ENCODE assay signal across 24 cellular contexts in genomic region chr4:21664355-21664754, GRCh38.
"Had no signal": no experiment of that assay in that cellular context is flagged by ENCODE, and none has a peak within 500 bp of the region (broad histone marks: within the 10 kb centered on the region; RNA-seq: fewer than 3 reads in every experiment).

No MANE protein-coding gene starts in this region.

- H3K9ac ChIP-seq: neural progenitor cell, parathyroid adenoma had no signal

- H3K4me1 Mint-ChIP-seq: immature natural killer cell; memory B cell; naive thymus-derived CD4-positive, alpha-beta T cell; nephron; neural progenitor cell; stimulated activated effector memory CD8-positive, alpha-beta T cell treated with anti-CD3 and anti-CD28 coated beads, Interleukin-12 subunit alpha, Interleukin-12 subunit beta, amount 100 ng/mL, for 72 hours had no signal

- H3K27me3 Mint-ChIP-seq: memory B cell; naive thymus-derived CD4-positive, alpha-beta T cell had no signal

- DNase-seq: dermis blood vessel endothelial cell; effector memory CD4-positive, alpha-beta T cell; erythroblast; esophagus squamous epithelium; hypothalamus; immature natural killer cell; midbrain; naive thymus-derived CD4-positive, alpha-beta T cell; stimulated activated CD4-positive, alpha-beta T cell treated with anti-CD3 and anti-CD28 coated beads, Interleukin-2, amount 100 ng/mL, for 24 hours; stimulated activated CD4-positive, alpha-beta T cell treated with anti-CD3 and anti-CD28 coated beads, Interleukin-4, amount 100 ng/mL, for 24 hours; stimulated activated naive CD4-positive, alpha-beta T cell treated with Interleukin-2 at 50 U/mL for 16 hours; stomach; thyroid gland; trophoblast cell had no signal

- H3K4me1 ChIP-seq: esophagus squamous epithelium, neural progenitor cell, parathyroid adenoma, prostate gland, right atrium auricular region, stomach, thyroid gland, vagina had no signal

- H3K36me3 ChIP-seq: esophagus squamous epithelium, neural progenitor cell, prostate gland, right atrium auricular region, stomach, thyroid gland, vagina had no signal

- H3K27ac Mint-ChIP-seq: immature natural killer cell; memory B cell; nephron; neural progenitor cell; stimulated activated effector memory CD8-positive, alpha-beta T cell treated with anti-CD3 and anti-CD28 coated beads, Interleukin-12 subunit alpha, Interleukin-12 subunit beta, amount 100 ng/mL, for 72 hours had no signal

- H3K9me3 Mint-ChIP-seq: nephron, neural progenitor cell had no signal

- H3K27me3 ChIP-seq: esophagus squamous epithelium, neural progenitor cell, right atrium auricular region, stomach, thyroid gland, vagina had no signal

- H3K27ac ChIP-seq: coronary artery, esophagus squamous epithelium, neural progenitor cell, parathyroid adenoma, prostate gland, right atrium auricular region, stomach, thyroid gland, vagina had no signal

- H3K4me3 ChIP-seq: coronary artery, esophagus squamous epithelium, lung, neural progenitor cell, prostate gland, right atrium auricular region, stomach, thyroid gland, vagina had no signal

- H3K4me3 Mint-ChIP-seq: immature natural killer cell; memory B cell; naive thymus-derived CD4-positive, alpha-beta T cell; nephron; neural progenitor cell; stimulated activated effector memory CD8-positive, alpha-beta T cell treated with anti-CD3 and anti-CD28 coated beads, Interleukin-12 subunit alpha, Interleukin-12 subunit beta, amount 100 ng/mL, for 72 hours had no signal

- H3K36me3 Mint-ChIP-seq: immature natural killer cell; memory B cell; naive thymus-derived CD4-positive, alpha-beta T cell; neural progenitor cell; stimulated activated effector memory CD8-positive, alpha-beta T cell treated with anti-CD3 and anti-CD28 coated beads, Interleukin-12 subunit alpha, Interleukin-12 subunit beta, amount 100 ng/mL, for 72 hours had no signal

- H3K9me3 ChIP-seq: esophagus squamous epithelium, prostate gland, right atrium auricular region, thyroid gland, vagina had no signal
